8 cellular contexts compared by ENCODE assay signal in genomic region chr11:694563-695331, GRCh38. TPM values are rescaled to one million over a fixed set of nuclear protein-coding genes. Genes with fewer than 3 reads are reported as not detected.
A peak's percentile ranks its signal among the peaks of the same experiment; 100 is the strongest.
DNase-seq lines count a peak whose midpoint lies in the region; ATAC-seq and TF ChIP-seq lines count a peak whose summit lies in the region.

TSS of gene DEAF1 (minus strand) at chr11:695222. CDS start at chr11:695047, 175 bp downstream.

- H3K27ac ChIP-seq in colonic mucosa: peak within 1 kb of the TSS; percentile 100

- H3K4me1 Mint-ChIP-seq in activated CD4-positive, alpha-beta T cell treated with anti-CD3 and anti-CD28 coated beads for 36 hours: peaks cover 56% of the 10 kb centered on the region

- no peaks in the 10 kb centered on the region for H3K27me3 ChIP-seq in colonic mucosa

- peak within 1 kb of the TSS; percentile 84 for H3K4me3 Mint-ChIP-seq in activated CD4-positive, alpha-beta T cell treated with anti-CD3 and anti-CD28 coated beads for 36 hours

- intact Hi-C loops in activated CD4-positive, alpha-beta T cell treated with anti-CD3 and anti-CD28 coated beads for 36 hours (cut with DNase I, micrococcal nuclease): loop anchor here (1.0 to 5.0 kb wide), 15 partner anchors 33 to 487 kb away; partner anchors contain the start of genes AP2A2 (in 1 of the 2), BET1L (in 1 of the 2), GATD1 (in 1 of the 2) and HRAS (in 1 of the 2)
- intact Hi-C loops in colonic mucosa (cut with DNase I): no loop called here

- TF ChIP-seq CTCF in colonic mucosa (IDR thresholded peaks at IDR 0.05): no peak

- H3K9ac ChIP-seq in colonic mucosa (ENCODE audit: low read depth in 2 of 2, low read length in 2 of 2): peak within 1 kb of the TSS; percentile 79 to 94

- no peaks in the 10 kb centered on the region for H3K27me3 Mint-ChIP-seq in activated CD4-positive, alpha-beta T cell treated with anti-CD3 and anti-CD28 coated beads for 36 hours

- H3K36me3 Mint-ChIP-seq in activated CD4-positive, alpha-beta T cell treated with anti-CD3 and anti-CD28 coated beads for 36 hours (ENCODE audit: low read depth): peaks cover 14% of the 10 kb centered on the region

- peak within 1 kb of the TSS; percentile 82 for H3K4me3 ChIP-seq in colonic mucosa

- no peaks in the 10 kb centered on the region for H3K9me3 ChIP-seq in colonic mucosa

- H3K27ac Mint-ChIP-seq in activated CD4-positive, alpha-beta T cell treated with anti-CD3 and anti-CD28 coated beads for 36 hours: peak within 1 kb of the TSS; percentile 94

- peak; percentile 95 for DNase-seq in Ammon's horn (ENCODE audit: low spot score)
- peak; percentile 79 for DNase-seq in GM19238 (ENCODE audit: insufficient read length, low spot score)
- peak; percentile 78 for DNase-seq in NCI-H510A treated with DMSO at 0.1 percent for 48 hours (lab: John Stamatoyannopoulos, UW)
- peak; percentile 100 for DNase-seq in activated CD4-positive, alpha-beta T cell treated with anti-CD3 and anti-CD28 coated beads for 36 hours
- DNase-seq in colonic mucosa: peak; percentile 97
- DNase-seq in kidney tubule cell (ENCODE audit: low spot score): peak; percentile 98
- peak; percentile 95 to 100 (median 98) for DNase-seq in stimulated activated CD4-positive, alpha-beta T cell treated with anti-CD3 and anti-CD28 coated beads, Interleukin-1b, Interleukin-23, amount 100 ng/mL, for 24 hours (ENCODE audit: low read depth in 4 of 4, low spot score in 1 of 4)

- POLR2A ChIA-PET in activated CD4-positive, alpha-beta T cell treated with anti-CD3 and anti-CD28 coated beads for 36 hours (lab: Charles Lee): interaction anchor here (1.4 kb wide), 1 partner anchor 119 kb away, joined by 4 read pairs; the partner anchor contains the start of gene PHRF1

- H3K4me1 ChIP-seq in colonic mucosa: peaks cover 19% of the 10 kb centered on the region

- peak; percentile 87 for ATAC-seq in HG03439 (IDR thresholded peaks at IDR 0.05; ENCODE audit: unreplicated experiment)
- peak; percentile 88 for ATAC-seq in activated CD4-positive, alpha-beta T cell treated with anti-CD3 and anti-CD28 coated beads for 36 hours

- H3K9me3 Mint-ChIP-seq in activated CD4-positive, alpha-beta T cell treated with anti-CD3 and anti-CD28 coated beads for 36 hours (ENCODE audit: low read depth): no peaks in the 10 kb centered on the region

- CTCF ChIA-PET in activated CD4-positive, alpha-beta T cell treated with anti-CD3 and anti-CD28 coated beads for 36 hours (lab: Charles Lee): interaction anchor here (0.7 to 2.7 kb wide), 6 partner anchors 10 to 691 kb away, joined by 3 to 13 read pairs (median 3); no protein-coding TSS in a partner anchor

- H3K36me3 ChIP-seq in colonic mucosa: no peaks in the 10 kb centered on the region

RNA-seq across cellular contexts. Expression of gene DEAF1, which starts in this region (rescaled TPM):
- total RNA-seq in activated CD4-positive, alpha-beta T cell treated with anti-CD3 and anti-CD28 coated beads for 36 hours: 10 to 100 TPM; 47.4 to 56.6 TPM
- total RNA-seq in colonic mucosa: 10 to 100 TPM; 21.7 to 25.8 TPM

Comparison
In these comparisons a context has a peak if more than half of its experiments do, and no peak if none do; other contexts are left out.
1. Peak in every context shown above with its lines: DNase-seq, ATAC-seq, H3K4me3 ChIP-seq and H3K27ac ChIP-seq.